In genomic region chr20:59028812-59029211, GRCh38 we compare ENCODE assay signal across 10 cellular contexts. TPM values are rescaled to one million over a fixed set of nuclear protein-coding genes. Genes with fewer than 3 reads are reported as not detected.
DNase-seq lines count a peak whose midpoint lies in the region; ATAC-seq and TF ChIP-seq lines count a peak whose summit lies in the region.
"Had no signal": no experiment of that assay in that cellular context is flagged by ENCODE, and none has a peak within 500 bp of the region (broad histone marks: within the 10 kb centered on the region; RNA-seq: fewer than 3 reads in every experiment).

No MANE protein-coding gene starts in this region.

- H3K79me2 ChIP-seq in OCI-LY3 (ENCODE audit: low read length), result peaks cover 84% of the 10 kb centered on the region

- H3K27ac ChIP-seq in OCI-LY3 (ENCODE audit: low read length) (no peak overlapping the region), duodenal mucosa (ENCODE audit: low read depth, low read length) (no peak overlapping the region)

- ATAC-seq in GM18867 (IDR thresholded peaks at IDR 0.05; ENCODE audit: unreplicated experiment), result no peak

- H3K9me3 ChIP-seq in OCI-LY3 (ENCODE audit: insufficient read depth, low read length), result no peaks in the 10 kb centered on the region
- H3K9me3 ChIP-seq in duodenal mucosa (ENCODE audit: control insufficient read depth in 1 of 2, low read length in 2 of 2), result no peaks in the 10 kb centered on the region
- no peaks in the 10 kb centered on the region for H3K9me3 ChIP-seq in neuron (ENCODE audit: low read length)

- 0 out of 2 replicates have a peak overlapping the region, but pooled peaks have one; percentile 1 for H3K4me2 ChIP-seq in OCI-LY3 (ENCODE audit: low read length)

- H3K4me1 ChIP-seq in OCI-LY3 (ENCODE audit: low read length) (peaks cover 41% of the 10 kb centered on the region), duodenal mucosa (ENCODE audit: control insufficient read depth in 1 of 2, insufficient read depth in 2 of 2, low read length in 2 of 2) (peaks cover 32 to 40% of the 10 kb centered on the region in 2 donors), neuron (ENCODE audit: insufficient read depth, low read length) (peaks cover 77% of the 10 kb centered on the region)

- H4K20me1 ChIP-seq in OCI-LY3 (ENCODE audit: insufficient read depth, low read length), result peaks cover 56% of the 10 kb centered on the region

- H2AFZ ChIP-seq in OCI-LY3 (ENCODE audit: low read depth, low read length) (no peak overlapping the region), neuron (ENCODE audit: low read depth, low read length) (no peak overlapping the region)

- DNase-seq in ELR (ENCODE audit: low read depth) (peak; percentile 28), ureter (ENCODE audit: low spot score) (no peak)
- no peak for DNase-seq in stimulated activated CD4-positive, alpha-beta T cell treated with anti-CD3 and anti-CD28 coated beads, Interleukin-4, amount 100 ng/mL, for 1 hour
- DNase-seq: central memory CD4-positive, alpha-beta T cell; NCI-H2171; stimulated activated CD4-positive, alpha-beta T cell treated with anti-CD3 and anti-CD28 coated beads, Interleukin-2, amount 100 ng/mL, for 48 hours had no signal

- H3K9ac ChIP-seq in OCI-LY3 (ENCODE audit: low read length) (no peak overlapping the region), duodenal mucosa (ENCODE audit: low read depth in 1 of 2, low read length in 2 of 2) (peak overlapping the region; percentile 16 to 22)

- TF ChIP-seq CTCF in OCI-LY3 (IDR thresholded peaks at IDR 0.05; ENCODE audit: low read depth, low read length), result no peak

- no peaks in the 10 kb centered on the region for H3K27me3 ChIP-seq in OCI-LY3 (ENCODE audit: low read depth, low read length)
- H3K27me3 ChIP-seq in duodenal mucosa (ENCODE audit: control insufficient read depth in 1 of 2, insufficient read depth in 2 of 2, low read length in 2 of 2), result no peaks in the 10 kb centered on the region
- H3K27me3 ChIP-seq in neuron (ENCODE audit: insufficient read depth, low read length), result no peaks in the 10 kb centered on the region

- H3K36me3 ChIP-seq in OCI-LY3 (replicated peaks; ENCODE audit: low read depth, low read length), result peaks cover 74% of the 10 kb centered on the region
- peaks cover 32 to 62% of the 10 kb centered on the region in 2 donors for H3K36me3 ChIP-seq in duodenal mucosa (ENCODE audit: control insufficient read depth in 1 of 2, insufficient read depth in 2 of 2, low read length in 2 of 2)
- H3K36me3 ChIP-seq in neuron (ENCODE audit: insufficient read depth, low read length), result peaks cover 53% of the 10 kb centered on the region

- H3K4me3 ChIP-seq in OCI-LY3 (ENCODE audit: low read length) (no peak overlapping the region), duodenal mucosa (ENCODE audit: low read depth in 1 of 2, low read length in 2 of 2) (peak overlapping the region; percentile 36 to 44), neuron (ENCODE audit: low read length) (peak overlapping the region; percentile 17)

RNA-seq across cellular contexts. Expression of gene ATP5F1E, which starts 3.3 kb away (rescaled TPM):
- total RNA-seq in ureter, result 77.7 TPM

RNA-seq across cellular contexts. Expression of gene TUBB1, which starts 9.6 kb away (rescaled TPM):
- total RNA-seq in ureter, result not detected

RNA-seq across cellular contexts. Expression of gene PRELID3B, which starts 13.8 kb away (rescaled TPM):
- total RNA-seq in ureter, result 62.1 TPM

RNA-seq across cellular contexts. Expression of gene CTSZ, which starts 21.8 kb away (rescaled TPM):
- total RNA-seq in ureter, result 116 TPM

RNA-seq across cellular contexts. Expression of gene NELFCD, which starts 47.8 kb away (rescaled TPM):
- total RNA-seq in ureter, result 70.6 TPM
